8 cellular contexts compared by ENCODE assay signal in the genomic region with DNA sequence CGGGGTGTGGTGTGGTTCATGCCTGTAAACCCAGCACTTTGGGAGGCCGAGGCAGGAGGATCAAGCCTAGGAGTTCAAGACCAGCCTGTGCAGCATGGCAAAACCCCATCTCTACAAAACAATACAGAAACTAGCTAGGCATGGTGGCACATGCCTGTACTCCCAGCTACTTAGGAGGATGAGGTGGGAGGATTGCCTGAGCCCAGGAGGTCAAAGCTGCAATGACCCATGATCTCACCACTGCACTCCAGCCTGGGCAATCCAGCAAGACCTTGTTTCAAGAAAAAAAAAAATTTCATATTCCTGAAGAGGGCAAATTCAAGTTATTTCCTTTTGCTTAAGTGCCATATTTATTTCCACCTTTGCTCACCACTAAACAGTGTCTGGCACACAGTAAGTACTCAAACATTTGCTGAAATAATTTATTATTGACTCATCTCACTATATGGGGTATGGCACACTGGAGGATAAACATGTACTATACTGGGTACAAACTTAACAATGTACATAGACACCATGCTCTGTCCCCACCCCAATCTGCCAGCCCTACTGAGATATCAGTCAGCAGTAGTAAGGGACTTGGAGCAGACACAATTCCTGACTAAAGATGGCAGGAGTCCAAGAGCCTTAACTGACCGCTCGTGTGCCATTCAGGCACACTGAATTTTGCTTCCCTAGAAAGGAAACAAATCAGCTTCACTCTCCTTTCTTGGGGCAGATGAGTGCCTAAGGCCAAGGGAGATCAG. TPM values are rescaled to one million over a fixed set of nuclear protein-coding genes. Genes with fewer than 3 reads are reported as not detected.
A peak's percentile ranks its signal among the peaks of the same experiment; 100 is the strongest.
DNase-seq lines count a peak whose midpoint lies in the region; ATAC-seq, FAIRE-seq and TF ChIP-seq lines count a peak whose summit lies in the region.
"Had no signal": no experiment of that assay in that cellular context is flagged by ENCODE, and none has a peak within 500 bp of the region (broad histone marks: within the 10 kb centered on the region; RNA-seq: fewer than 3 reads in every experiment).

No MANE protein-coding gene starts in this region.

- peak overlapping the region; percentile 95 for H3K27ac ChIP-seq in VCaP
- H3K27ac ChIP-seq in subcutaneous abdominal adipose tissue (ENCODE audit: low read depth, low read length), result peak overlapping the region; percentile 26
- H3K27ac ChIP-seq in kidney (ENCODE audit: low read depth in 2 of 2, low read length in 2 of 2), result no peak overlapping the region

- H3K9ac ChIP-seq in subcutaneous abdominal adipose tissue (ENCODE audit: low read length in 5 of 5) (peak overlapping the region in 1 of 5 donors; percentile 64), kidney (ENCODE audit: low read length in 2 of 2) (no peak overlapping the region)

- H3K36me3 Mint-ChIP-seq in activated naive CD4-positive, alpha-beta T cell treated with anti-CD3 and anti-CD28 coated beads, Interleukin-2, amount 10 ng/mL, durations not matched to agents 7 days and 5 days, result peaks cover 30% of the 10 kb centered on the region

- peaks cover 12 to 51% (median 30%) of the 10 kb centered on the region in 5 donors for H3K36me3 ChIP-seq in subcutaneous abdominal adipose tissue (ENCODE audit: control insufficient read depth in 5 of 5, insufficient read depth in 5 of 5, low read length in 5 of 5)
- peaks cover 13% of the 10 kb centered on the region in 2 donors for H3K36me3 ChIP-seq in kidney (ENCODE audit: control insufficient read depth in 1 of 2, insufficient read depth in 2 of 2, low read length in 2 of 2)

- no peak for FAIRE-seq in kidney (lab: Jason Lieb, UNC)

- no peak overlapping the region for H3K4me3 ChIP-seq in subcutaneous abdominal adipose tissue (ENCODE audit: low read depth in 1 of 5, low read length in 5 of 5)
- H3K4me3 ChIP-seq in kidney (ENCODE audit: low read length in 2 of 2), result no peak overlapping the region

- no peaks in the 10 kb centered on the region for H3K27me3 ChIP-seq in subcutaneous abdominal adipose tissue (ENCODE audit: control insufficient read depth in 5 of 5, insufficient read depth in 4 of 5, low read length in 5 of 5)

- peak; percentile 81 for DNase-seq in LHCN-M2 (ENCODE audit: low read depth)
- DNase-seq in left ventricle myocardium superior, result no peak
- no peak for DNase-seq in kidney
- DNase-seq in activated naive CD4-positive, alpha-beta T cell treated with anti-CD3 and anti-CD28 coated beads, Interleukin-2, amount 10 ng/mL, durations not matched to agents 7 days and 5 days, result no peak

- ATAC-seq in left ventricle myocardium superior, result peak; percentile 97
- no peak for ATAC-seq in GM18517 (IDR thresholded peaks at IDR 0.05; ENCODE audit: unreplicated experiment)
- ATAC-seq: activated T-helper 17 cell treated with anti-CD3 and anti-CD28 coated beads, Interleukin-2, amount 50 U/mL, for 72 hours had no signal

- H3K9me3 ChIP-seq in subcutaneous abdominal adipose tissue (ENCODE audit: control insufficient read depth in 5 of 5, low read length in 5 of 5) (no peaks in the 10 kb centered on the region), kidney (ENCODE audit: control insufficient read depth in 1 of 2, low read length in 2 of 2) (no peaks in the 10 kb centered on the region)

- no peak overlapping the region for H3K27ac Mint-ChIP-seq in activated naive CD4-positive, alpha-beta T cell treated with anti-CD3 and anti-CD28 coated beads, Interleukin-2, amount 10 ng/mL, durations not matched to agents 7 days and 5 days
- H3K27ac Mint-ChIP-seq: activated T-helper 17 cell treated with anti-CD3 and anti-CD28 coated beads, Interleukin-2, amount 50 U/mL, for 72 hours had no signal

- intact Hi-C loops in left ventricle myocardium superior (cut with micrococcal nuclease), result no loop called here
- intact Hi-C loops in kidney (cut with DNase I), result no loop called here

- CTCF ChIA-PET in activated naive CD4-positive, alpha-beta T cell treated with anti-CD3 and anti-CD28 coated beads, Interleukin-2, amount 10 ng/mL, durations not matched to agents 7 days and 5 days (lab: Charles Lee), result interaction anchor here (1.0 to 6.3 kb wide), 3 partner anchors 10 to 15 kb away, joined by 3 to 43 read pairs (median 4); partner anchors contain the start of gene MEAF6

- H3K4me1 Mint-ChIP-seq in activated naive CD4-positive, alpha-beta T cell treated with anti-CD3 and anti-CD28 coated beads, Interleukin-2, amount 10 ng/mL, durations not matched to agents 7 days and 5 days, result peaks cover 2% of the 10 kb centered on the region
- H3K4me1 Mint-ChIP-seq: activated T-helper 17 cell treated with anti-CD3 and anti-CD28 coated beads, Interleukin-2, amount 50 U/mL, for 72 hours had no signal

- no peak for TF ChIP-seq CTCF in VCaP (conservative IDR thresholded peaks at IDR 0.05)
- no peak for TF ChIP-seq CTCF in kidney (IDR thresholded peaks at IDR 0.05; ENCODE audit: borderline replicate concordance, extremely low read depth, insufficient read depth)

- H3K4me3 Mint-ChIP-seq in activated naive CD4-positive, alpha-beta T cell treated with anti-CD3 and anti-CD28 coated beads, Interleukin-2, amount 10 ng/mL, durations not matched to agents 7 days and 5 days, result no peak overlapping the region
- H3K4me3 Mint-ChIP-seq: activated T-helper 17 cell treated with anti-CD3 and anti-CD28 coated beads, Interleukin-2, amount 50 U/mL, for 72 hours had no signal

- no peaks in the 10 kb centered on the region for H3K27me3 Mint-ChIP-seq in activated naive CD4-positive, alpha-beta T cell treated with anti-CD3 and anti-CD28 coated beads, Interleukin-2, amount 10 ng/mL, durations not matched to agents 7 days and 5 days
- H3K27me3 Mint-ChIP-seq: activated T-helper 17 cell treated with anti-CD3 and anti-CD28 coated beads, Interleukin-2, amount 50 U/mL, for 72 hours had no signal

- H3K9me3 Mint-ChIP-seq in activated naive CD4-positive, alpha-beta T cell treated with anti-CD3 and anti-CD28 coated beads, Interleukin-2, amount 10 ng/mL, durations not matched to agents 7 days and 5 days, result no peaks in the 10 kb centered on the region
- H3K9me3 Mint-ChIP-seq: activated T-helper 17 cell treated with anti-CD3 and anti-CD28 coated beads, Interleukin-2, amount 50 U/mL, for 72 hours had no signal

- peaks cover 3 to 8% (median 6%) of the 10 kb centered on the region in 5 donors for H3K4me1 ChIP-seq in subcutaneous abdominal adipose tissue (ENCODE audit: control insufficient read depth in 5 of 5, insufficient read depth in 5 of 5, low read length in 5 of 5)
- H3K4me1 ChIP-seq in kidney (ENCODE audit: control insufficient read depth in 1 of 2, insufficient read depth in 1 of 2, low read depth in 1 of 2, low read length in 2 of 2), result no peaks in the 10 kb centered on the region

RNA-seq across cellular contexts. Expression of gene MEAF6, which starts 15.5 kb away (rescaled TPM):
- total RNA-seq in LHCN-M2 (2014; rRNA removed) (86.2 and 90.1 TPM in 2 replicates), left ventricle myocardium superior (35.7 TPM), kidney (65.8 TPM)
- polyA plus RNA-seq in LHCN-M2 (2012), result 41.0 TPM
- 45.7 TPM for polyA plus RNA-seq in kidney (ENCODE audit: insufficient read depth, low read depth, low replicate concordance)

RNA-seq across cellular contexts. Expression of gene ZC3H12A, which starts 24.7 kb away (rescaled TPM):
- total RNA-seq in LHCN-M2 (2014; rRNA removed) (3.3 and 4.7 TPM in 2 replicates), left ventricle myocardium superior (4.3 TPM), kidney (21.1 TPM)
- polyA plus RNA-seq in LHCN-M2 (2012), result 4.4 TPM
- polyA plus RNA-seq in kidney (ENCODE audit: insufficient read depth, low read depth, low replicate concordance), result 3.8 TPM

RNA-seq across cellular contexts. Expression of gene SNIP1, which starts 55.0 kb away (rescaled TPM):
- total RNA-seq in LHCN-M2 (2014; rRNA removed) (10.6 and 18.6 TPM in 2 replicates), left ventricle myocardium superior (9.7 TPM), kidney (20.1 TPM)
- 5.8 TPM for polyA plus RNA-seq in LHCN-M2 (2012)
- 3.9 TPM for polyA plus RNA-seq in kidney (ENCODE audit: insufficient read depth, low read depth, low replicate concordance)

RNA-seq across cellular contexts. Expression of gene DNALI1, which starts 57.7 kb away (rescaled TPM):
- 13.3 and 13.9 TPM in 2 replicates for total RNA-seq in LHCN-M2 (2014; rRNA removed)
- polyA plus RNA-seq in LHCN-M2 (2012), result 18.7 TPM
- total RNA-seq in left ventricle myocardium superior, result 2.3 TPM
- 34.8 TPM for total RNA-seq in kidney
- polyA plus RNA-seq in kidney (ENCODE audit: insufficient read depth, low read depth, low replicate concordance), result 46.4 TPM

Comparison
In these comparisons a context has a peak if more than half of its experiments do, and no peak if none do; other contexts are left out.
1. H3K27ac ChIP-seq: peak in VCaP (single experiment) and subcutaneous abdominal adipose tissue (single experiment); none in kidney (0 of 2).